1 cellular context compared by ENCODE assay signal in the genomic region with DNA sequence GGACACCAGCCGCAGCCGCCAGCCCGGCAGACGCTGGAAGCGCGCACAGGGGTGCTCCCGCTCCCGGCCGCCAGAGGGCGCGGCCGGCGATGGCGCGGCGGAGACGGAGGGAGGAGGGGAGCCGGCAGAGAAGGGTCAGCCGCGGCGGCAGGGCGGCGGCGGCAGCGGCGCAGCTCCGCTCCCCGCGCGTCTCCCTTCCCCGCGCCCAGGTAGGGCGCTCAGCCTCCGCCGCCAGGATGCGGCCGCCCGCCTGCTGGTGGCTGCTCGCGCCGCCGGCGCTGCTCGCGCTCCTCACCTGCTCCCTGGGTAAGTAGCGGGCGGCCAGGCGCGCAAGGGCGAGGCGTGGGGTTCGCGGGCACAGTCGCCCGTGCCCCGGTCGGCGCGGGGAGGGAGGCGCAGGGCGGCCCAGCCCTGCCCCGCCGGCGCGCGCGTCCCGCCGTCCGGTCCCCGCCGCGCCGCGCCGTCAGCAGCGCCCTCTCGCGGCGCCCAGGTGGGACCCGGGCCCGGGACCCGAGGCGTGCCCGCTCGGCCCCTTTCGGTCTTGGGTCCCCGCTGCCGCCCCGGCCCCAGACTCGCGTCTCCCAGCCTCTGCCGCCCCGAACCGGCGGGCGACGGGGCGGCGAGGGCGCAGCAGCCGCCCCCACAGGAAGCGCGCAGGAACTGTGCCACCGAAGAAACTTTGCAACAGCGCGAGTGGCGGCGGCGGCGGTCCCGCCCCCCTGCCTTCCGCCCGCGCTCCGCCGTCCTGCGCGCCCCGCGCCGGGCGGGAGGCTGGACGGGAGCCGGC.
TF ChIP-seq lines count a peak whose summit lies in the region.

A gene (plus strand): TSS at position 127 of the 787 bp plus-strand sequence. CDS start 110 bp downstream, at position 237.

TF ChIP-seq in HepG2, 621 proteins besides CTCF, POLR2A, EP300 and RAD21 (continued from another document and continues in another):
- TF ChIP-seq, protein P1, sequence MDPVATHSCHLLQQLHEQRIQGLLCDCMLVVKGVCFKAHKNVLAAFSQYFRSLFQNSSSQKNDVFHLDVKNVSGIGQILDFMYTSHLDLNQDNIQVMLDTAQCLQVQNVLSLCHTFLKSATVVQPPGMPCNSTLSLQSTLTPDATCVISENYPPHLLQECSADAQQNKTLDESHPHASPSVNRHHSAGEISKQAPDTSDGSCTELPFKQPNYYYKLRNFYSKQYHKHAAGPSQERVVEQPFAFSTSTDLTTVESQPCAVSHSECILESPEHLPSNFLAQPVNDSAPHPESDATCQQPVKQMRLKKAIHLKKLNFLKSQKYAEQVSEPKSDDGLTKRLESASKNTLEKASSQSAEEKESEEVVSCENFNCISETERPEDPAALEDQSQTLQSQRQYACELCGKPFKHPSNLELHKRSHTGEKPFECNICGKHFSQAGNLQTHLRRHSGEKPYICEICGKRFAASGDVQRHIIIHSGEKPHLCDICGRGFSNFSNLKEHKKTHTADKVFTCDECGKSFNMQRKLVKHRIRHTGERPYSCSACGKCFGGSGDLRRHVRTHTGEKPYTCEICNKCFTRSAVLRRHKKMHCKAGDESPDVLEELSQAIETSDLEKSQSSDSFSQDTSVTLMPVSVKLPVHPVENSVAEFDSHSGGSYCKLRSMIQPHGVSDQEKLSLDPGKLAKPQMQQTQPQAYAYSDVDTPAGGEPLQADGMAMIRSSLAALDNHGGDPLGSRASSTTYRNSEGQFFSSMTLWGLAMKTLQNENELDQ (CRISPR knock-in tag; IDR thresholded peaks at IDR 0.05; ENCODE audit: borderline replicate concordance): no peak
- TF ChIP-seq ZBTB3 (CRISPR knock-in tag; IDR thresholded peaks at IDR 0.05; ENCODE audit: borderline replicate concordance, low read depth) (no peak), RFXAP (CRISPR knock-in tag; IDR thresholded peaks at IDR 0.05; ENCODE audit: borderline replicate concordance) (no peak; the same call in 1 of the 2 replicates), PAX8 (CRISPR knock-in tag; IDR thresholded peaks at IDR 0.05; ENCODE audit: borderline replicate concordance) (no peak; the same call in 1 of the 2 replicates), FOXK1 (CRISPR knock-in tag; IDR thresholded peaks at IDR 0.05; ENCODE audit: borderline replicate concordance, low read depth) (no peak), ATRX (CRISPR knock-in tag; IDR thresholded peaks at IDR 0.05; ENCODE audit: borderline replicate concordance) (no peak), ZNF879 (CRISPR knock-in tag; IDR thresholded peaks at IDR 0.05) (no peak), ZNF224 (CRISPR knock-in tag; IDR thresholded peaks at IDR 0.05) (no peak), CC2D1A (CRISPR knock-in tag; IDR thresholded peaks at IDR 0.05) (no peak), ZNF274 (CRISPR knock-in tag; IDR thresholded peaks at IDR 0.05) (no peak), ZNF33B (CRISPR knock-in tag; IDR thresholded peaks at IDR 0.05) (no peak), ZNF83 (CRISPR knock-in tag; IDR thresholded peaks at IDR 0.05; ENCODE audit: borderline replicate concordance) (no peak), ZNF569 (CRISPR knock-in tag; IDR thresholded peaks at IDR 0.05; ENCODE audit: borderline replicate concordance) (no peak), KDM6A (CRISPR knock-in tag; IDR thresholded peaks at IDR 0.05; ENCODE audit: low read depth) (no peak), TEAD2 (CRISPR knock-in tag; IDR thresholded peaks at IDR 0.05) (no peak), ZNF577 (CRISPR knock-in tag; IDR thresholded peaks at IDR 0.05; ENCODE audit: borderline replicate concordance, low read depth) (no peak)
- TF ChIP-seq, protein P2, sequence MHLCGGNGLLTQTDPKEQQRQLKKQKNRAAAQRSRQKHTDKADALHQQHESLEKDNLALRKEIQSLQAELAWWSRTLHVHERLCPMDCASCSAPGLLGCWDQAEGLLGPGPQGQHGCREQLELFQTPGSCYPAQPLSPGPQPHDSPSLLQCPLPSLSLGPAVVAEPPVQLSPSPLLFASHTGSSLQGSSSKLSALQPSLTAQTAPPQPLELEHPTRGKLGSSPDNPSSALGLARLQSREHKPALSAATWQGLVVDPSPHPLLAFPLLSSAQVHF (CRISPR knock-in tag; IDR thresholded peaks at IDR 0.05): no peak
- TF ChIP-seq, protein P3, sequence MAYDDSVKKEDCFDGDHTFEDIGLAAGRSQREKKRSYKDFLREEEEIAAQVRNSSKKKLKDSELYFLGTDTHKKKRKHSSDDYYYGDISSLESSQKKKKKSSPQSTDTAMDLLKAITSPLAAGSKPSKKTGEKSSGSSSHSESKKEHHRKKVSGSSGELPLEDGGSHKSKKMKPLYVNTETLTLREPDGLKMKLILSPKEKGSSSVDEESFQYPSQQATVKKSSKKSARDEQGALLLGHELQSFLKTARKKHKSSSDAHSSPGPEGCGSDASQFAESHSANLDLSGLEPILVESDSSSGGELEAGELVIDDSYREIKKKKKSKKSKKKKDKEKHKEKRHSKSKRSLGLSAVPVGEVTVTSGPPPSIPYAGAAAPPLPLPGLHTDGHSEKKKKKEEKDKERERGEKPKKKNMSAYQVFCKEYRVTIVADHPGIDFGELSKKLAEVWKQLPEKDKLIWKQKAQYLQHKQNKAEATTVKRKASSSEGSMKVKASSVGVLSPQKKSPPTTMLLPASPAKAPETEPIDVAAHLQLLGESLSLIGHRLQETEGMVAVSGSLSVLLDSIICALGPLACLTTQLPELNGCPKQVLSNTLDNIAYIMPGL (CRISPR knock-in tag; IDR thresholded peaks at IDR 0.05; ENCODE audit: borderline replicate concordance in 1 of 2, low read depth in 1 of 2): peak; percentile 76 to 84; a peak in 3 of 4 replicates
- TF ChIP-seq, protein P4, sequence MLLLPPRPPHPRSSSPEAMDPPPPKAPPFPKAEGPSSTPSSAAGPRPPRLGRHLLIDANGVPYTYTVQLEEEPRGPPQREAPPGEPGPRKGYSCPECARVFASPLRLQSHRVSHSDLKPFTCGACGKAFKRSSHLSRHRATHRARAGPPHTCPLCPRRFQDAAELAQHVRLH (CRISPR knock-in tag; IDR thresholded peaks at IDR 0.05; ENCODE audit: borderline replicate concordance, low read depth): no peak
- TF ChIP-seq, protein P5, sequence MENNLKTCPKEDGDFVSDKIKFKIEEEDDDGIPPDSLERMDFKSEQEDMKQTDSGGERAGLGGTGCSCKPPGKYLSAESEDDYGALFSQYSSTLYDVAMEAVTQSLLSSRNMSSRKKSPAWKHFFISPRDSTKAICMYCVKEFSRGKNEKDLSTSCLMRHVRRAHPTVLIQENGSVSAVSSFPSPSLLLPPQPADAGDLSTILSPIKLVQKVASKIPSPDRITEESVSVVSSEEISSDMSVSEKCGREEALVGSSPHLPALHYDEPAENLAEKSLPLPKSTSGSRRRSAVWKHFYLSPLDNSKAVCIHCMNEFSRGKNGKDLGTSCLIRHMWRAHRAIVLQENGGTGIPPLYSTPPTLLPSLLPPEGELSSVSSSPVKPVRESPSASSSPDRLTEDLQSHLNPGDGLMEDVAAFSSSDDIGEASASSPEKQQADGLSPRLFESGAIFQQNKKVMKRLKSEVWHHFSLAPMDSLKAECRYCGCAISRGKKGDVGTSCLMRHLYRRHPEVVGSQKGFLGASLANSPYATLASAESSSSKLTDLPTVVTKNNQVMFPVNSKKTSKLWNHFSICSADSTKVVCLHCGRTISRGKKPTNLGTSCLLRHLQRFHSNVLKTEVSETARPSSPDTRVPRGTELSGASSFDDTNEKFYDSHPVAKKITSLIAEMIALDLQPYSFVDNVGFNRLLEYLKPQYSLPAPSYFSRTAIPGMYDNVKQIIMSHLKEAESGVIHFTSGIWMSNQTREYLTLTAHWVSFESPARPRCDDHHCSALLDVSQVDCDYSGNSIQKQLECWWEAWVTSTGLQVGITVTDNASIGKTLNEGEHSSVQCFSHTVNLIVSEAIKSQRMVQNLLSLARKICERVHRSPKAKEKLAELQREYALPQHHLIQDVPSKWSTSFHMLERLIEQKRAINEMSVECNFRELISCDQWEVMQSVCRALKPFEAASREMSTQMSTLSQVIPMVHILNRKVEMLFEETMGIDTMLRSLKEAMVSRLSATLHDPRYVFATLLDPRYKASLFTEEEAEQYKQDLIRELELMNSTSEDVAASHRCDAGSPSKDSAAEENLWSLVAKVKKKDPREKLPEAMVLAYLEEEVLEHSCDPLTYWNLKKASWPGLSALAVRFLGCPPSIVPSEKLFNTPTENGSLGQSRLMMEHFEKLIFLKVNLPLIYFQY (CRISPR knock-in tag; IDR thresholded peaks at IDR 0.05; ENCODE audit: borderline replicate concordance): no peak; the same call in 1 of the 2 replicates
- TF ChIP-seq, protein P6, sequence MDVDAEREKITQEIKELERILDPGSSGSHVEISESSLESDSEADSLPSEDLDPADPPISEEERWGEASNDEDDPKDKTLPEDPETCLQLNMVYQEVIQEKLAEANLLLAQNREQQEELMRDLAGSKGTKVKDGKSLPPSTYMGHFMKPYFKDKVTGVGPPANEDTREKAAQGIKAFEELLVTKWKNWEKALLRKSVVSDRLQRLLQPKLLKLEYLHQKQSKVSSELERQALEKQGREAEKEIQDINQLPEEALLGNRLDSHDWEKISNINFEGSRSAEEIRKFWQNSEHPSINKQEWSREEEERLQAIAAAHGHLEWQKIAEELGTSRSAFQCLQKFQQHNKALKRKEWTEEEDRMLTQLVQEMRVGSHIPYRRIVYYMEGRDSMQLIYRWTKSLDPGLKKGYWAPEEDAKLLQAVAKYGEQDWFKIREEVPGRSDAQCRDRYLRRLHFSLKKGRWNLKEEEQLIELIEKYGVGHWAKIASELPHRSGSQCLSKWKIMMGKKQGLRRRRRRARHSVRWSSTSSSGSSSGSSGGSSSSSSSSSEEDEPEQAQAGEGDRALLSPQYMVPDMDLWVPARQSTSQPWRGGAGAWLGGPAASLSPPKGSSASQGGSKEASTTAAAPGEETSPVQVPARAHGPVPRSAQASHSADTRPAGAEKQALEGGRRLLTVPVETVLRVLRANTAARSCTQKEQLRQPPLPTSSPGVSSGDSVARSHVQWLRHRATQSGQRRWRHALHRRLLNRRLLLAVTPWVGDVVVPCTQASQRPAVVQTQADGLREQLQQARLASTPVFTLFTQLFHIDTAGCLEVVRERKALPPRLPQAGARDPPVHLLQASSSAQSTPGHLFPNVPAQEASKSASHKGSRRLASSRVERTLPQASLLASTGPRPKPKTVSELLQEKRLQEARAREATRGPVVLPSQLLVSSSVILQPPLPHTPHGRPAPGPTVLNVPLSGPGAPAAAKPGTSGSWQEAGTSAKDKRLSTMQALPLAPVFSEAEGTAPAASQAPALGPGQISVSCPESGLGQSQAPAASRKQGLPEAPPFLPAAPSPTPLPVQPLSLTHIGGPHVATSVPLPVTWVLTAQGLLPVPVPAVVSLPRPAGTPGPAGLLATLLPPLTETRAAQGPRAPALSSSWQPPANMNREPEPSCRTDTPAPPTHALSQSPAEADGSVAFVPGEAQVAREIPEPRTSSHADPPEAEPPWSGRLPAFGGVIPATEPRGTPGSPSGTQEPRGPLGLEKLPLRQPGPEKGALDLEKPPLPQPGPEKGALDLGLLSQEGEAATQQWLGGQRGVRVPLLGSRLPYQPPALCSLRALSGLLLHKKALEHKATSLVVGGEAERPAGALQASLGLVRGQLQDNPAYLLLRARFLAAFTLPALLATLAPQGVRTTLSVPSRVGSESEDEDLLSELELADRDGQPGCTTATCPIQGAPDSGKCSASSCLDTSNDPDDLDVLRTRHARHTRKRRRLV (CRISPR knock-in tag; IDR thresholded peaks at IDR 0.05): no peak
- TF ChIP-seq, protein P7, sequence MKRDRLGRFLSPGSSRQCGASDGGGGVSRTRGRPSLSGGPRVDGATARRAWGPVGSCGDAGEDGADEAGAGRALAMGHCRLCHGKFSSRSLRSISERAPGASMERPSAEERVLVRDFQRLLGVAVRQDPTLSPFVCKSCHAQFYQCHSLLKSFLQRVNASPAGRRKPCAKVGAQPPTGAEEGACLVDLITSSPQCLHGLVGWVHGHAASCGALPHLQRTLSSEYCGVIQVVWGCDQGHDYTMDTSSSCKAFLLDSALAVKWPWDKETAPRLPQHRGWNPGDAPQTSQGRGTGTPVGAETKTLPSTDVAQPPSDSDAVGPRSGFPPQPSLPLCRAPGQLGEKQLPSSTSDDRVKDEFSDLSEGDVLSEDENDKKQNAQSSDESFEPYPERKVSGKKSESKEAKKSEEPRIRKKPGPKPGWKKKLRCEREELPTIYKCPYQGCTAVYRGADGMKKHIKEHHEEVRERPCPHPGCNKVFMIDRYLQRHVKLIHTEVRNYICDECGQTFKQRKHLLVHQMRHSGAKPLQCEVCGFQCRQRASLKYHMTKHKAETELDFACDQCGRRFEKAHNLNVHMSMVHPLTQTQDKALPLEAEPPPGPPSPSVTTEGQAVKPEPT (CRISPR knock-in tag; IDR thresholded peaks at IDR 0.05; ENCODE audit: low read depth): no peak
- TF ChIP-seq, protein P8, sequence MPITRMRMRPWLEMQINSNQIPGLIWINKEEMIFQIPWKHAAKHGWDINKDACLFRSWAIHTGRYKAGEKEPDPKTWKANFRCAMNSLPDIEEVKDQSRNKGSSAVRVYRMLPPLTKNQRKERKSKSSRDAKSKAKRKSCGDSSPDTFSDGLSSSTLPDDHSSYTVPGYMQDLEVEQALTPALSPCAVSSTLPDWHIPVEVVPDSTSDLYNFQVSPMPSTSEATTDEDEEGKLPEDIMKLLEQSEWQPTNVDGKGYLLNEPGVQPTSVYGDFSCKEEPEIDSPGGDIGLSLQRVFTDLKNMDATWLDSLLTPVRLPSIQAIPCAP (CRISPR knock-in tag; IDR thresholded peaks at IDR 0.05; ENCODE audit: low read depth): no peak
- TF ChIP-seq, protein P9, sequence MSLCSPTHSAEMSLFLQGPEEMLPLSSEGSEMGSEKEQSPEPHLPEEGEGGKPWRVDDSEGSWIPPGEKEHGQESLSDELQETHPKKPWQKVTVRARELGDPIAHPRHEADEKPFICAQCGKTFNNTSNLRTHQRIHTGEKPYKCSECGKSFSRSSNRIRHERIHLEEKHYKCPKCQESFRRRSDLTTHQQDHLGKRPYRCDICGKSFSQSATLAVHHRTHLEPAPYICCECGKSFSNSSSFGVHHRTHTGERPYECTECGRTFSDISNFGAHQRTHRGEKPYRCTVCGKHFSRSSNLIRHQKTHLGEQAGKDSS (CRISPR knock-in tag; IDR thresholded peaks at IDR 0.05; ENCODE audit: borderline replicate concordance, low read depth): no peak; the same call in 1 of the 2 replicates
- TF ChIP-seq, protein P10, sequence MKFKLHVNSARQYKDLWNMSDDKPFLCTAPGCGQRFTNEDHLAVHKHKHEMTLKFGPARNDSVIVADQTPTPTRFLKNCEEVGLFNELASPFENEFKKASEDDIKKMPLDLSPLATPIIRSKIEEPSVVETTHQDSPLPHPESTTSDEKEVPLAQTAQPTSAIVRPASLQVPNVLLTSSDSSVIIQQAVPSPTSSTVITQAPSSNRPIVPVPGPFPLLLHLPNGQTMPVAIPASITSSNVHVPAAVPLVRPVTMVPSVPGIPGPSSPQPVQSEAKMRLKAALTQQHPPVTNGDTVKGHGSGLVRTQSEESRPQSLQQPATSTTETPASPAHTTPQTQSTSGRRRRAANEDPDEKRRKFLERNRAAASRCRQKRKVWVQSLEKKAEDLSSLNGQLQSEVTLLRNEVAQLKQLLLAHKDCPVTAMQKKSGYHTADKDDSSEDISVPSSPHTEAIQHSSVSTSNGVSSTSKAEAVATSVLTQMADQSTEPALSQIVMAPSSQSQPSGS (CRISPR knock-in tag; IDR thresholded peaks at IDR 0.05): no peak
- TF ChIP-seq, protein P11, sequence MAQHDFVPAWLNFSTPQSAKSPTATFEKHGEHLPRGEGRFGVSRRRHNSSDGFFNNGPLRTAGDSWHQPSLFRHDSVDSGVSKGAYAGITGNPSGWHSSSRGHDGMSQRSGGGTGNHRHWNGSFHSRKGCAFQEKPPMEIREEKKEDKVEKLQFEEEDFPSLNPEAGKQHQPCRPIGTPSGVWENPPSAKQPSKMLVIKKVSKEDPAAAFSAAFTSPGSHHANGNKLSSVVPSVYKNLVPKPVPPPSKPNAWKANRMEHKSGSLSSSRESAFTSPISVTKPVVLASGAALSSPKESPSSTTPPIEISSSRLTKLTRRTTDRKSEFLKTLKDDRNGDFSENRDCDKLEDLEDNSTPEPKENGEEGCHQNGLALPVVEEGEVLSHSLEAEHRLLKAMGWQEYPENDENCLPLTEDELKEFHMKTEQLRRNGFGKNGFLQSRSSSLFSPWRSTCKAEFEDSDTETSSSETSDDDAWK (CRISPR knock-in tag; IDR thresholded peaks at IDR 0.05): no peak
